Comparison of ENCODE assay signal across 1 cellular context in genomic region chr17:60036796-60037677, GRCh38.
A peak's percentile ranks its signal among the peaks of the same experiment; 100 is the strongest.
TF ChIP-seq lines count a peak whose summit lies in the region.

No MANE protein-coding gene starts in this region.

TF ChIP-seq in K562, 482 proteins besides CTCF, POLR2A, EP300 and RAD21 (continued from another document and continues in another):
- TF ChIP-seq MGA (IDR thresholded peaks at IDR 0.05): 0 out of 2 replicates have a peak, but pooled peaks have one; percentile 16
- TF ChIP-seq YY1 (IDR thresholded peaks at IDR 0.05; ENCODE audit: borderline replicate concordance in 1 of 3, control insufficient read depth in 1 of 3, extremely low read depth in 1 of 3, insufficient read depth in 3 of 3, insufficient read length in 1 of 3, insufficient replicate concordance in 2 of 3, low read depth in 1 of 3, low read length in 2 of 3): peak in 2 of 3 experiments; percentile 15 to 28
- TF ChIP-seq POLR3A (IDR thresholded peaks at IDR 0.05; ENCODE audit: borderline replicate concordance, extremely low read depth, insufficient read depth, insufficient read length): no peak
- TF ChIP-seq FUS (optimal IDR thresholded peaks at IDR 0.05; ENCODE audit: low read depth, low read length): no peak
- TF ChIP-seq AFF4 (CRISPR knock-in tag; IDR thresholded peaks at IDR 0.05): no peak
- 0 out of 2 replicates have a peak, but pooled peaks have one; percentile 33 for TF ChIP-seq PREB (CRISPR knock-in tag; IDR thresholded peaks at IDR 0.05)
- TF ChIP-seq CEBPG (CRISPR knock-in tag; IDR thresholded peaks at IDR 0.05): no peak
- no peak for TF ChIP-seq CEBPG (tag; conservative IDR thresholded peaks at IDR 0.05 in 1 of 2, IDR thresholded peaks at IDR 0.05 in 1 of 2)
- TF ChIP-seq ZBTB43 (CRISPR knock-in tag; IDR thresholded peaks at IDR 0.05): 0 out of 2 replicates have a peak, but pooled peaks have one; percentile 43
- no peak for TF ChIP-seq CUX1 (CRISPR knock-in tag; IDR thresholded peaks at IDR 0.05)
- no peak for TF ChIP-seq ZNF740 (CRISPR knock-in tag; IDR thresholded peaks at IDR 0.05)
- no peak for TF ChIP-seq ZNF740 (tag; IDR thresholded peaks at IDR 0.05)
- no peak for TF ChIP-seq STAT5B (CRISPR knock-in tag; IDR thresholded peaks at IDR 0.05)
- TF ChIP-seq HDAC8 (tag; IDR thresholded peaks at IDR 0.05): no peak
- TF ChIP-seq ZBTB11 (CRISPR knock-in tag; IDR thresholded peaks at IDR 0.05): peak in 1 of 3 experiments; percentile 43; a peak in 2 of 6 replicates
- TF ChIP-seq ZNF143 (CRISPR knock-in tag; IDR thresholded peaks at IDR 0.05): no peak
